In genomic region chr10:79195091-79195923, GRCh38 we compare ENCODE assay signal across 1 cellular context.
TF ChIP-seq lines count a peak whose summit lies in the region.

No MANE protein-coding gene starts in this region.

TF ChIP-seq in GM12878, 131 proteins besides CTCF, POLR2A, EP300 and RAD21 (continued from another document and continues in another):
- TF ChIP-seq ELK1 (IDR thresholded peaks at IDR 0.05; ENCODE audit: low read depth, low read length) (no peak), MYC (IDR thresholded peaks at IDR 0.05; ENCODE audit: insufficient read depth, insufficient read length, insufficient replicate concordance, low read length, severe bottlenecking) (no peak), SP1 (IDR thresholded peaks at IDR 0.05; ENCODE audit: low read depth, low read length) (no peak), NRF1 (conservative IDR thresholded peaks at IDR 0.05; ENCODE audit: low read depth, low read length) (no peak), YY1 (IDR thresholded peaks at IDR 0.05; ENCODE audit: low read depth, low read length) (peak; percentile 71), TCF12 (IDR thresholded peaks at IDR 0.05; ENCODE audit: low read depth, low read length) (no peak), RUNX3 (IDR thresholded peaks at IDR 0.05; ENCODE audit: low read length) (0 out of 2 replicates have a peak, but pooled peaks have one; percentile 14), BCL11A (IDR thresholded peaks at IDR 0.05; ENCODE audit: low read depth, low read length) (no peak), CHD2 (IDR thresholded peaks at IDR 0.05; ENCODE audit: borderline replicate concordance, low read depth, low read length) (no peak), BCLAF1 (IDR thresholded peaks at IDR 0.05) (no peak), ZBTB4 (CRISPR knock-in tag; IDR thresholded peaks at IDR 0.05) (no peak), IRF5 (IDR thresholded peaks at IDR 0.05; ENCODE audit: borderline replicate concordance) (no peak), SIX5 (IDR thresholded peaks at IDR 0.05; ENCODE audit: low read depth, low read length, severe bottlenecking) (no peak), RELB (IDR thresholded peaks at IDR 0.05; ENCODE audit: low read depth) (no peak), NFYA (IDR thresholded peaks at IDR 0.05; ENCODE audit: borderline replicate concordance, low read depth, low read length) (no peak), CHD4 (IDR thresholded peaks at IDR 0.05) (no peak), GATAD2B (conservative IDR thresholded peaks at IDR 0.05; ENCODE audit: low read depth) (no peak), EZH2 (IDR thresholded peaks at IDR 0.05; ENCODE audit: borderline replicate concordance, control insufficient read depth, low read depth, low read length) (no peak), USF2 (IDR thresholded peaks at IDR 0.05; ENCODE audit: borderline replicate concordance, low read depth, low read length) (no peak), PML (IDR thresholded peaks at IDR 0.05; ENCODE audit: low read length) (no peak), ZSCAN29 (IDR thresholded peaks at IDR 0.05) (no peak), NR2C2 (IDR thresholded peaks at IDR 0.05; ENCODE audit: borderline replicate concordance, control insufficient read depth, insufficient read length, low read depth) (no peak), E2F4 (IDR thresholded peaks at IDR 0.05; ENCODE audit: low read depth, low read length) (no peak), GABPA (IDR thresholded peaks at IDR 0.05; ENCODE audit: low read depth) (no peak), SMC3 (IDR thresholded peaks at IDR 0.05; ENCODE audit: borderline replicate concordance, low read length) (peak; percentile 93), SMARCA5 (IDR thresholded peaks at IDR 0.05) (peak; percentile 48; the same call in 1 of the 2 replicates), MAX (IDR thresholded peaks at IDR 0.05; ENCODE audit: low read depth, low read length) (peak; percentile 50), SMAD1 (IDR thresholded peaks at IDR 0.05; ENCODE audit: low read depth, partially characterized antibody) (no peak), CEBPZ (IDR thresholded peaks at IDR 0.05; ENCODE audit: low read depth, low read length) (no peak), TCF3 (IDR thresholded peaks at IDR 0.05; ENCODE audit: borderline replicate concordance, insufficient read depth, low read depth, low read length) (0 out of 2 replicates have a peak, but pooled peaks have one; percentile 21), E2F8 (IDR thresholded peaks at IDR 0.05; ENCODE audit: low read depth, partially characterized antibody) (no peak)
